Comparison of ENCODE assay signal across 28 cellular contexts in genomic region chr2:15874854-15875776, GRCh38.
A peak's percentile ranks its signal among the peaks of the same experiment; 100 is the strongest.
DNase-seq lines count a peak whose midpoint lies in the region; ATAC-seq lines count a peak whose summit lies in the region.
"Had no signal": no experiment of that assay in that cellular context is flagged by ENCODE, and none has a peak within 500 bp of the region (broad histone marks: within the 10 kb centered on the region; RNA-seq: fewer than 3 reads in every experiment).

No MANE protein-coding gene starts in this region.

- H3K36me3 ChIP-seq in mesendoderm (ENCODE audit: control insufficient read depth, insufficient read depth, low read length) (no peaks in the 10 kb centered on the region), mesenchymal stem cell (ENCODE audit: control insufficient read depth in 1 of 2, insufficient read depth in 2 of 2, low read depth in 1 of 2, low read length in 2 of 2) (no peaks in the 10 kb centered on the region), aorta (ENCODE audit: control insufficient read depth in 1 of 2, insufficient read depth in 2 of 2, low read length in 1 of 2) (no peaks in the 10 kb centered on the region)
- H3K36me3 ChIP-seq: HAP-1, SJSA1 had no signal

- DNase-seq in kidney glomerular epithelial cell (lab: John Stamatoyannopoulos, UW) (peak; percentile 17), mesendoderm (no peak), renal cortical epithelial cell (ENCODE audit: low read depth) (peak; percentile 8), amniotic stem cell (lab: John Stamatoyannopoulos, UW) (no peak), mesenchymal stem cell (no peak), iPS-NIHi11 (ENCODE audit: low spot score) (no peak), aorta (no peak)
- DNase-seq: Calu3; CD8-positive, alpha-beta memory T cell; GDM1; GM23248; HFFc6; Kasumi-1; NCI-H1092 treated with DMSO at 0.1 percent for 48 hours; NCI-H1436; NCI-H187; NCI-H2081 treated with DMSO at 0.1 percent for 48 hours; NCI-H2171; NCI-H226; NCI-H510A; NCI-H69; Right ventricle myocardium superior; RPMI8226 had no signal

- H3K4me1 ChIP-seq in mesendoderm (ENCODE audit: control insufficient read depth, low read depth, low read length) = no peaks in the 10 kb centered on the region
- H3K4me1 ChIP-seq in mesenchymal stem cell (ENCODE audit: control insufficient read depth, insufficient read depth, low read depth, low read length) = no peaks in the 10 kb centered on the region
- peaks cover 0 to 1% of the 10 kb centered on the region in 2 donors for H3K4me1 ChIP-seq in aorta (ENCODE audit: control insufficient read depth in 1 of 2, insufficient read depth in 2 of 2, low read length in 2 of 2)
- H3K4me1 ChIP-seq: HAP-1, SJSA1 had no signal

- no peak for ATAC-seq in aorta (ENCODE audit: low FRiP score)
- ATAC-seq: GM12878, K562 had no signal

- H4K5ac ChIP-seq in mesendoderm (ENCODE audit: low read length) = no peak overlapping the region

- no peak overlapping the region for H3K18ac ChIP-seq in mesendoderm (ENCODE audit: low read length)
- no peak overlapping the region for H3K18ac ChIP-seq in mesenchymal stem cell (ENCODE audit: low read depth in 1 of 2, low read length in 2 of 2)

- H4K91ac ChIP-seq in mesenchymal stem cell (ENCODE audit: low read length) = no peak overlapping the region

- H3K79me2 ChIP-seq in mesendoderm (ENCODE audit: control insufficient read depth, insufficient read depth, low read length) = no peaks in the 10 kb centered on the region

- H3K79me1 ChIP-seq in mesendoderm (ENCODE audit: low read length) (no peaks in the 10 kb centered on the region), mesenchymal stem cell (replicated peaks; ENCODE audit: low read length, poor library complexity, severe bottlenecking) (no peaks in the 10 kb centered on the region)

- no peak overlapping the region for H3K27ac ChIP-seq in mesendoderm (ENCODE audit: low read depth, low read length)
- H3K27ac ChIP-seq in mesenchymal stem cell (ENCODE audit: low read length, poor library complexity, severe bottlenecking) = no peak overlapping the region
- no peak overlapping the region for H3K27ac ChIP-seq in aorta (ENCODE audit: low read depth in 1 of 2, low read length in 2 of 2)
- H3K27ac ChIP-seq: C4-2B, GM23248, SJSA1 had no signal

- H2AFZ ChIP-seq in mesenchymal stem cell (ENCODE audit: low read depth, low read length) = no peak overlapping the region
- H2AFZ ChIP-seq: GM23248 had no signal

- H3K4me2 ChIP-seq in mesendoderm (ENCODE audit: low read length) (no peak overlapping the region), mesenchymal stem cell (ENCODE audit: low read length, poor library complexity, severe bottlenecking) (no peak overlapping the region)

- no CpG with 5 or more reads among the region's 7 CpGs for WGBS in mesendoderm (ENCODE audit: extremely low coverage, insufficient coverage, low lambda C conversion rate)
- 82% methylated on average over 5 of the region's 7 CpGs for WGBS in mesenchymal stem cell
- WGBS in aorta, 2 donors = 73 to 77% methylated on average over 7 of the region's 7 CpGs

- H2AK5ac ChIP-seq in mesendoderm (ENCODE audit: low read length) (no peak overlapping the region), mesenchymal stem cell (ENCODE audit: low read length, severe bottlenecking) (no peak overlapping the region)

- H2BK5ac ChIP-seq in mesendoderm (ENCODE audit: low read length) (no peak overlapping the region), mesenchymal stem cell (ENCODE audit: low read depth, low read length, poor library complexity, severe bottlenecking) (no peak overlapping the region)

- intact Hi-C loops in aorta (cut with DNase I) = no loop called here

- H3K9ac ChIP-seq in mesendoderm (ENCODE audit: low read length) = no peak overlapping the region
- no peak overlapping the region for H3K9ac ChIP-seq in mesenchymal stem cell (ENCODE audit: low read length)
- H3K9ac ChIP-seq: GM23248 had no signal

- no peak overlapping the region for H3K4me3 ChIP-seq in mesendoderm (ENCODE audit: low read length)
- H3K4me3 ChIP-seq in mesenchymal stem cell (ENCODE audit: insufficient read depth in 1 of 2, low read depth in 1 of 2, low read length in 2 of 2) = no peak overlapping the region
- H3K4me3 ChIP-seq in aorta (ENCODE audit: low read length in 2 of 2) = no peak overlapping the region
- H3K4me3 ChIP-seq: GM12878, GM23248, HAP-1, K562, SJSA1 had no signal

- H3K23ac ChIP-seq in mesendoderm (ENCODE audit: low read length) (peak overlapping the region; percentile 24), mesenchymal stem cell (ENCODE audit: low read length in 2 of 2) (no peak overlapping the region)

- H2BK12ac ChIP-seq in mesenchymal stem cell (ENCODE audit: low read length in 2 of 2) = no peak overlapping the region

- no peak overlapping the region for H3K4ac ChIP-seq in mesendoderm (ENCODE audit: low read depth, low read length)
- H3K4ac ChIP-seq in mesenchymal stem cell (ENCODE audit: low read depth in 1 of 2, low read length in 2 of 2) = no peak overlapping the region

- H3K27me3 ChIP-seq in mesendoderm (ENCODE audit: insufficient read depth, low read length, poor library complexity) (no peaks in the 10 kb centered on the region), mesenchymal stem cell (ENCODE audit: control insufficient read depth in 1 of 2, insufficient read depth in 1 of 2, low read length in 2 of 2) (no peaks in the 10 kb centered on the region), aorta (ENCODE audit: control insufficient read depth in 1 of 2, insufficient read depth in 2 of 2, low read length in 1 of 2) (no peaks in the 10 kb centered on the region)
- H3K27me3 ChIP-seq: SJSA1 had no signal

- H3K9me3 ChIP-seq in mesenchymal stem cell (ENCODE audit: control insufficient read depth, low read length) (peaks cover 8% of the 10 kb centered on the region), aorta (ENCODE audit: control insufficient read depth, low read length) (no peaks in the 10 kb centered on the region)
- H3K9me3 ChIP-seq: HAP-1, SJSA1 had no signal

- H3K14ac ChIP-seq in mesenchymal stem cell (ENCODE audit: low read length in 2 of 2) = peak overlapping the region in 1 of 2 experiments; percentile 57

- no peak overlapping the region for H2BK120ac ChIP-seq in mesendoderm (ENCODE audit: low read depth, low read length)
- no peak overlapping the region for H2BK120ac ChIP-seq in mesenchymal stem cell (ENCODE audit: low read depth, low read length)

- H2BK15ac ChIP-seq in mesendoderm (replicated peaks; ENCODE audit: low read depth) (no peak overlapping the region), mesenchymal stem cell (ENCODE audit: low read depth, poor library complexity, severe bottlenecking) (no peak overlapping the region)

- no peak overlapping the region for H4K8ac ChIP-seq in mesendoderm (ENCODE audit: low read depth, low read length)
- no peak overlapping the region for H4K8ac ChIP-seq in mesenchymal stem cell (ENCODE audit: low read length)

- H3K56ac ChIP-seq in mesendoderm (ENCODE audit: low read length) = no peak overlapping the region

Comparison
In these comparisons a context has a peak if more than half of its experiments do, and no peak if none do; other contexts are left out.
1. DNase-seq: peak in kidney glomerular epithelial cell (single experiment) and renal cortical epithelial cell (single experiment); none in mesendoderm (single experiment), amniotic stem cell (single experiment), mesenchymal stem cell (single experiment), iPS-NIHi11 (single experiment) and aorta (0 of 2).